23 cellular contexts compared by ENCODE assay signal in genomic region chr10:79075418-79075817, GRCh38. TPM values are rescaled to one million over a fixed set of nuclear protein-coding genes. Genes with fewer than 3 reads are reported as not detected.
DNase-seq lines count a peak whose midpoint lies in the region; ATAC-seq, FAIRE-seq and TF ChIP-seq lines count a peak whose summit lies in the region.
"Had no signal": no experiment of that assay in that cellular context is flagged by ENCODE, and none has a peak within 500 bp of the region (broad histone marks: within the 10 kb centered on the region; RNA-seq: fewer than 3 reads in every experiment).

No MANE protein-coding gene starts in this region.

- 70% methylated on average over 3 of the region's 3 CpGs for WGBS in right cardiac atrium
- WGBS in esophagus squamous epithelium, 2 donors = 56 to 71% methylated on average over 3 of the region's 3 CpGs
- WGBS in pancreas, 2 donors = 54 to 62% methylated on average over 3 of the region's 3 CpGs

- H3K36me3 ChIP-seq in right atrium auricular region = no peaks in the 10 kb centered on the region
- no peaks in the 10 kb centered on the region for H3K36me3 ChIP-seq in esophagus squamous epithelium
- no peaks in the 10 kb centered on the region for H3K36me3 ChIP-seq in pancreas
- H3K36me3 ChIP-seq: thoracic aorta, WERI-Rb-1 had no signal

- H3K9me3 ChIP-seq in right cardiac atrium (ENCODE audit: control insufficient read depth, low read length) (no peaks in the 10 kb centered on the region), right atrium auricular region (no peaks in the 10 kb centered on the region), esophagus squamous epithelium (no peaks in the 10 kb centered on the region), pancreas (no peaks in the 10 kb centered on the region)
- H3K9me3 ChIP-seq: thoracic aorta had no signal

- intact Hi-C loops in right cardiac atrium (cut with DNase I) = loop anchor here in 2 of 4 donors (10.0 kb wide), 4 partner anchors 49 to 119 kb away; no protein-coding TSS in a partner anchor
- intact Hi-C loops in esophagus squamous epithelium (cut with DNase I) = no loop called here
- intact Hi-C loops in pancreas (cut with DNase I) = loop anchor here in 2 of 3 donors (10.0 kb wide), 2 partner anchors 109 to 119 kb away; no protein-coding TSS in a partner anchor
- intact Hi-C loops in dorsolateral prefrontal cortex (cut with DNase I) = no loop called here

- no peak for ATAC-seq in right cardiac atrium
- ATAC-seq in pancreas = no peak
- ATAC-seq in HG02870 (IDR thresholded peaks at IDR 0.05; ENCODE audit: unreplicated experiment) = no peak
- ATAC-seq: natural killer cell treated with Interleukin-12 subunit alpha and Interleukin-12 subunit beta and Interleukin-15 and Interleukin-18, amount 100 ng/mL, for 72 hours had no signal

- H3K4me1 ChIP-seq in right cardiac atrium (ENCODE audit: control insufficient read depth, insufficient read depth, low read length) (peaks cover 65% of the 10 kb centered on the region), right atrium auricular region (peaks cover 0 to 93% of the 10 kb centered on the region in 2 donors), esophagus squamous epithelium (peaks cover 77 to 93% (median 87%) of the 10 kb centered on the region in 3 donors), pancreas (peaks cover 71 to 87% (median 73%) of the 10 kb centered on the region in 3 donors)

- TF ChIP-seq CTCF in right atrium auricular region (IDR thresholded peaks at IDR 0.05) = no peak
- no peak for TF ChIP-seq CTCF in esophagus squamous epithelium (IDR thresholded peaks at IDR 0.05)
- no peak for TF ChIP-seq CTCF in pancreas (IDR thresholded peaks at IDR 0.05)
- TF ChIP-seq CTCF in dorsolateral prefrontal cortex (IDR thresholded peaks at IDR 0.05 in 54 of 56, conservative IDR thresholded peaks at IDR 0.05 in 2 of 56; ENCODE audit: low read depth in 1 of 56, partially characterized antibody in 56 of 56) = no peak

- H3K27me3 ChIP-seq in right cardiac atrium (ENCODE audit: control insufficient read depth, insufficient read depth) (no peaks in the 10 kb centered on the region), right atrium auricular region (no peaks in the 10 kb centered on the region), esophagus squamous epithelium (no peaks in the 10 kb centered on the region), pancreas (no peaks in the 10 kb centered on the region), dorsolateral prefrontal cortex (no peaks in the 10 kb centered on the region)

- no peak for TF ChIP-seq POLR2A in esophagus squamous epithelium (IDR thresholded peaks at IDR 0.05)

- FAIRE-seq in pancreas (lab: Jason Lieb, UNC) = no peak
- FAIRE-seq: A204.1, GM12891, H54 had no signal

- H3K4me3 ChIP-seq in right cardiac atrium (ENCODE audit: low read length) (no peak overlapping the region), right atrium auricular region (no peak overlapping the region), esophagus squamous epithelium (no peak overlapping the region), pancreas (no peak overlapping the region), dorsolateral prefrontal cortex (no peak overlapping the region)
- H3K4me3 ChIP-seq: thoracic aorta had no signal

- H3K27ac ChIP-seq in right cardiac atrium (ENCODE audit: low read length) = peak overlapping the region; percentile 31
- peak overlapping the region in 1 of 2 donors; percentile 97 for H3K27ac ChIP-seq in right atrium auricular region
- H3K27ac ChIP-seq in esophagus squamous epithelium = peak overlapping the region; percentile 68 to 100 (median 98)
- H3K27ac ChIP-seq in pancreas = peak overlapping the region in 3 of 4 donors; percentile 52 to 93 (median 67)
- H3K27ac ChIP-seq in dorsolateral prefrontal cortex = no peak overlapping the region
- H3K27ac ChIP-seq: thoracic aorta, WERI-Rb-1 had no signal

- no peak for DNase-seq in right cardiac atrium
- DNase-seq in right atrium auricular region (ENCODE audit: low spot score) = no peak
- DNase-seq in esophagus squamous epithelium (lab: John Stamatoyannopoulos, UW) = no peak
- DNase-seq in pancreas = no peak
- DNase-seq in stimulated activated CD4-positive, alpha-beta T cell treated with anti-CD3 and anti-CD28 coated beads, Interleukin-12 subunit alpha, Interleukin-12 subunit beta, amount 100 ng/mL, for 4 hours = no peak
- DNase-seq in stimulated activated CD4-positive, alpha-beta T cell treated with anti-CD3 and anti-CD28 coated beads, Interleukin-4, amount 100 ng/mL, for 1 hour = no peak
- DNase-seq in dorsolateral prefrontal cortex = no peak
- DNase-seq: activated CD4-positive, alpha-beta T cell treated with anti-CD3 and anti-CD28 coated beads, Interleukin-2, amount 50 U/mL, for 4 hours; amniotic stem cell; C1 segment of cervical spinal cord; DMS 273 treated with DMSO at 0.1 percent for 48 hours; hippocampal formation; islet precursor cell; NCI-H1436 treated with DMSO at 0.1 percent for 48 hours; NCI-H774; stimulated activated CD4-positive, alpha-beta T cell treated with anti-CD3 and anti-CD28 coated beads, Interleukin-15, amount 100 ng/mL, for 24 hours had no signal

RNA-seq across cellular contexts. Expression of gene ZMIZ1, which starts 6.7 kb away (rescaled TPM):
- total RNA-seq in right cardiac atrium (10 to 100 TPM; 67.4 to 83.1 (median 72.9) TPM), right atrium auricular region (10 to 100 TPM; 59.3 to 71.0 TPM), esophagus squamous epithelium (10 to 100 TPM; 28.2 to 79.5 (median 40.4) TPM), pancreas (10 to 100 TPM; 21.3 to 45.0 (median 23.5) TPM), dorsolateral prefrontal cortex (100 to 1,000 TPM in 47 of 120 experiments, 10 to 100 TPM in 73; 67.5 to 153 (median 96.5) TPM)
- polyA plus RNA-seq in right cardiac atrium (38.0 TPM), pancreas (10 to 100 TPM; 14.5 to 20.8 TPM)

Comparison
In these comparisons a context has a peak if more than half of its experiments do, and no peak if none do; other contexts are left out.
1. H3K27ac ChIP-seq: peak in right cardiac atrium (single experiment), esophagus squamous epithelium (4 of 4) and pancreas (3 of 4); none in dorsolateral prefrontal cortex (0 of 59).
2. intact Hi-C loops: an anchor here in pancreas (10.0 kb wide); none called in esophagus squamous epithelium and dorsolateral prefrontal cortex.